21 cellular contexts compared by ENCODE assay signal in genomic region chr9:88524911-88525310, GRCh38. TPM values are rescaled to one million over a fixed set of nuclear protein-coding genes. Genes with fewer than 3 reads are reported as not detected.
"Had no signal": no experiment of that assay in that cellular context is flagged by ENCODE, and none has a peak within 500 bp of the region (broad histone marks: within the 10 kb centered on the region; RNA-seq: fewer than 3 reads in every experiment).

No MANE protein-coding gene starts in this region.

- H3K27ac Mint-ChIP-seq: mesothelial cell of epicardium had no signal

- H3K9me3 ChIP-seq: esophagus muscularis mucosa, gastroesophageal sphincter, heart right ventricle, left lung, lower lobe of right lung, mucosa of descending colon had no signal

- H3K27ac ChIP-seq: coronary artery, dorsolateral prefrontal cortex, esophagus muscularis mucosa, foreskin keratinocyte, gastroesophageal sphincter, heart right ventricle, left lung, lower lobe of right lung had no signal

- H3K27me3 ChIP-seq: dorsolateral prefrontal cortex, esophagus muscularis mucosa, foreskin keratinocyte, gastroesophageal sphincter had no signal

- H3K36me3 Mint-ChIP-seq: mesothelial cell of epicardium had no signal

- DNase-seq: cerebellar nuclear complex; dermis blood vessel endothelial cell; dorsolateral prefrontal cortex; effector CD4-positive, alpha-beta T cell; effector memory CD4-positive, alpha-beta T cell; foreskin keratinocyte; head of caudate nucleus; heart right ventricle; hippocampal formation; left cardiac atrium; left lung; left ventricle myocardium superior; lower lobe of right lung; mesenchymal stem cell; mucosa of descending colon had no signal

- H3K36me3 ChIP-seq: esophagus muscularis mucosa, gastroesophageal sphincter, heart right ventricle, left lung, lower lobe of right lung had no signal

- H3K4me3 Mint-ChIP-seq: mesothelial cell of epicardium had no signal

- H3K9me3 Mint-ChIP-seq: mesothelial cell of epicardium had no signal

- H3K4me1 ChIP-seq: foreskin keratinocyte, heart right ventricle, left lung, lower lobe of right lung had no signal

- ATAC-seq: foreskin keratinocyte, gastroesophageal sphincter, heart right ventricle, left cardiac atrium, left lung, left ventricle myocardium superior, lower lobe of right lung, mucosa of descending colon had no signal

- H3K4me3 ChIP-seq: coronary artery, dorsolateral prefrontal cortex, esophagus muscularis mucosa, gastroesophageal sphincter, heart right ventricle, left lung, lower lobe of right lung, mucosa of descending colon had no signal

RNA-seq across cellular contexts. Expression of gene NXNL2, which starts 10.1 kb away (rescaled TPM):
- total RNA-seq: dermis blood vessel endothelial cell, endothelial cell of umbilical vein, foreskin keratinocyte, heart right ventricle, left cardiac atrium, left ventricle myocardium superior, mesenteric fat pad, mucosa of descending colon had no signal
